In genomic region chrX:153981771-153982533, GRCh38 we compare ENCODE assay signal across 1 cellular context.
TF ChIP-seq lines count a peak whose summit lies in the region.

No MANE protein-coding gene starts in this region.

TF ChIP-seq in GM12878, 131 proteins besides CTCF, POLR2A, EP300 and RAD21 (continued from another document):
- TF ChIP-seq RELB (IDR thresholded peaks at IDR 0.05; ENCODE audit: low read depth) (no peak), ZZZ3 (IDR thresholded peaks at IDR 0.05; ENCODE audit: control insufficient read depth, insufficient read length, low read depth) (no peak), ZNF687 (IDR thresholded peaks at IDR 0.05) (no peak), CUX1 (IDR thresholded peaks at IDR 0.05; ENCODE audit: insufficient replicate concordance, low read depth, low read length) (no peak), SMARCA5 (IDR thresholded peaks at IDR 0.05) (no peak), SRF (IDR thresholded peaks at IDR 0.05; ENCODE audit: low read depth in 2 of 2, low read length in 2 of 2) (no peak), JUND (IDR thresholded peaks at IDR 0.05; ENCODE audit: low read depth, low read length) (no peak), TARDBP (IDR thresholded peaks at IDR 0.05; ENCODE audit: borderline replicate concordance) (no peak), MTA2 (IDR thresholded peaks at IDR 0.05; ENCODE audit: low read depth) (no peak), YY1 (IDR thresholded peaks at IDR 0.05; ENCODE audit: low read depth, low read length) (peak; percentile 38; the same call in 1 of the 2 replicates), RFX5 (IDR thresholded peaks at IDR 0.05; ENCODE audit: low read depth, low read length) (no peak), SUZ12 (IDR thresholded peaks at IDR 0.05; ENCODE audit: unreplicated experiment) (no peak), GATAD2B (conservative IDR thresholded peaks at IDR 0.05; ENCODE audit: low read depth) (no peak), MLLT1 (IDR thresholded peaks at IDR 0.05) (peak; percentile 65; the same call in 1 of the 2 replicates), MYB (IDR thresholded peaks at IDR 0.05; ENCODE audit: borderline replicate concordance, low read depth, low read length) (no peak), NFYA (IDR thresholded peaks at IDR 0.05; ENCODE audit: borderline replicate concordance, low read depth, low read length) (no peak), CEBPB (IDR thresholded peaks at IDR 0.05; ENCODE audit: borderline replicate concordance in 1 of 2, low read depth in 2 of 2, low read length in 2 of 2) (no peak), ZNF207 (IDR thresholded peaks at IDR 0.05; ENCODE audit: borderline replicate concordance) (no peak)
